ENCODE assay signal across 1 cellular context in the genomic region with DNA sequence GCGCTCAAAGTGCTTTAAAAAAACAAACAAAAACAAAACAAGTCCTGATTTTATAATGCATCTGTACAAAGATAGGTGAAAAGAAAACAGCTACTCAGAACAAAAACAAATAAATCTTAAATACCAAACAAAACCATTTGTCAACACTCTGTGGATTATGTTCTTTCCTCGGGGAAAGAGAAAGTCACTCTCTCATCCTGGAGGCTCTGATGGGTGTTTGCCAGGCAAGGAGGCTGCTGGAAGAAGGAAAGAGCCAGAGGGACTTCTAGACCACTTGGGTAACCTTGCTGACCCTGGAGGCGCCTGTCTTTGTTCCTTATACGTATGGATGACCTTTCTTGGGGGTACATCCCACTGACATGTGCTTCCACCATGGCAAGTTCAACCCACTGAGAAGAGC.
TF ChIP-seq lines count a peak whose summit lies in the region.

No MANE protein-coding gene starts in this region.

TF ChIP-seq in GM23338, 12 proteins besides CTCF, POLR2A, EP300 and RAD21 (continued from another document):
- TF ChIP-seq, protein P1, sequence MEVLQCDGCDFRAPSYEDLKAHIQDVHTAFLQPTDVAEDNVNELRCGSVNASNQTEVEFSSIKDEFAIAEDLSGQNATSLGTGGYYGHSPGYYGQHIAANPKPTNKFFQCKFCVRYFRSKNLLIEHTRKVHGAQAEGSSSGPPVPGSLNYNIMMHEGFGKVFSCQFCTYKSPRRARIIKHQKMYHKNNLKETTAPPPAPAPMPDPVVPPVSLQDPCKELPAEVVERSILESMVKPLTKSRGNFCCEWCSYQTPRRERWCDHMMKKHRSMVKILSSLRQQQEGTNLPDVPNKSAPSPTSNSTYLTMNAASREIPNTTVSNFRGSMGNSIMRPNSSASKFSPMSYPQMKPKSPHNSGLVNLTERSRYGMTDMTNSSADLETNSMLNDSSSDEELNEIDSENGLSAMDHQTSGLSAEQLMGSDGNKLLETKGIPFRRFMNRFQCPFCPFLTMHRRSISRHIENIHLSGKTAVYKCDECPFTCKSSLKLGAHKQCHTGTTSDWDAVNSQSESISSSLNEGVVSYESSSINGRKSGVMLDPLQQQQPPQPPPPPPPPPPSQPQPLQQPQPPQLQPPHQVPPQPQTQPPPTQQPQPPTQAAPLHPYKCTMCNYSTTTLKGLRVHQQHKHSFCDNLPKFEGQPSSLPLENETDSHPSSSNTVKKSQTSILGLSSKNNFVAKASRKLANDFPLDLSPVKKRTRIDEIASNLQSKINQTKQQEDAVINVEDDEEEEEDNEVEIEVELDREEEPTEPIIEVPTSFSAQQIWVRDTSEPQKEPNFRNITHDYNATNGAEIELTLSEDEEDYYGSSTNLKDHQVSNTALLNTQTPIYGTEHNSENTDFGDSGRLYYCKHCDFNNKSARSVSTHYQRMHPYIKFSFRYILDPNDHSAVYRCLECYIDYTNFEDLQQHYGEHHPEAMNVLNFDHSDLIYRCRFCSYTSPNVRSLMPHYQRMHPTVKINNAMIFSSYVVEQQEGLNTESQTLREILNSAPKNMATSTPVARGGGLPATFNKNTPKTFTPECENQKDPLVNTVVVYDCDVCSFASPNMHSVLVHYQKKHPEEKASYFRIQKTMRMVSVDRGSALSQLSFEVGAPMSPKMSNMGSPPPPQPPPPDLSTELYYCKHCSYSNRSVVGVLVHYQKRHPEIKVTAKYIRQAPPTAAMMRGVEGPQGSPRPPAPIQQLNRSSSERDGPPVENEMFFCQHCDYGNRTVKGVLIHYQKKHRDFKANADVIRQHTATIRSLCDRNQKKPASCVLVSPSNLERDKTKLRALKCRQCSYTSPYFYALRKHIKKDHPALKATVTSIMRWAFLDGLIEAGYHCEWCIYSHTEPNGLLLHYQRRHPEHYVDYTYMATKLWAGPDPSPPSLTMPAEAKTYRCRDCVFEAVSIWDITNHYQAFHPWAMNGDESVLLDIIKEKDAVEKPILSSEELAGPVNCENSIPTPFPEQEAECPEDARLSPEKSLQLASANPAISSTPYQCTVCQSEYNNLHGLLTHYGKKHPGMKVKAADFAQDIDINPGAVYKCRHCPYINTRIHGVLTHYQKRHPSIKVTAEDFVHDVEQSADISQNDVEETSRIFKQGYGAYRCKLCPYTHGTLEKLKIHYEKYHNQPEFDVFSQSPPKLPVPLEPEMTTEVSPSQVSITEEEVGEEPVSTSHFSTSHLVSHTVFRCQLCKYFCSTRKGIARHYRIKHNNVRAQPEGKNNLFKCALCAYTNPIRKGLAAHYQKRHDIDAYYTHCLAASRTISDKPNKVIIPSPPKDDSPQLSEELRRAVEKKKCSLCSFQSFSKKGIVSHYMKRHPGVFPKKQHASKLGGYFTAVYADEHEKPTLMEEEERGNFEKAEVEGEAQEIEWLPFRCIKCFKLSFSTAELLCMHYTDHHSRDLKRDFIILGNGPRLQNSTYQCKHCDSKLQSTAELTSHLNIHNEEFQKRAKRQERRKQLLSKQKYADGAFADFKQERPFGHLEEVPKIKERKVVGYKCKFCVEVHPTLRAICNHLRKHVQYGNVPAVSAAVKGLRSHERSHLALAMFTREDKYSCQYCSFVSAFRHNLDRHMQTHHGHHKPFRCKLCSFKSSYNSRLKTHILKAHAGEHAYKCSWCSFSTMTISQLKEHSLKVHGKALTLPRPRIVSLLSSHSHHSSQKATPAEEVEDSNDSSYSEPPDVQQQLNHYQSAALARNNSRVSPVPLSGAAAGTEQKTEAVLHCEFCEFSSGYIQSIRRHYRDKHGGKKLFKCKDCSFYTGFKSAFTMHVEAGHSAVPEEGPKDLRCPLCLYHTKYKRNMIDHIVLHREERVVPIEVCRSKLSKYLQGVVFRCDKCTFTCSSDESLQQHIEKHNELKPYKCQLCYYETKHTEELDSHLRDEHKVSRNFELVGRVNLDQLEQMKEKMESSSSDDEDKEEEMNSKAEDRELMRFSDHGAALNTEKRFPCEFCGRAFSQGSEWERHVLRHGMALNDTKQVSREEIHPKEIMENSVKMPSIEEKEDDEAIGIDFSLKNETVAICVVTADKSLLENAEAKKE (CRISPR knock-in tag; IDR thresholded peaks at IDR 0.05) = no peak
